Comparison of ENCODE assay signal across 38 cellular contexts in genomic region chr9:98751210-98751609, GRCh38. TPM values are rescaled to one million over a fixed set of nuclear protein-coding genes. Genes with fewer than 3 reads are reported as not detected.
"Had no signal": no experiment of that assay in that cellular context is flagged by ENCODE, and none has a peak within 500 bp of the region (broad histone marks: within the 10 kb centered on the region; RNA-seq: fewer than 3 reads in every experiment).

No MANE protein-coding gene starts in this region.

- H3K27me3 Mint-ChIP-seq: activated CD4-positive, alpha-beta memory T cell treated with anti-CD3 and anti-CD28 coated beads, Interleukin-2, amount 10 ng/mL, durations not matched to agents 7 days and 5 days; activated CD4-positive, alpha-beta T cell treated with anti-CD3 and anti-CD28 coated beads for 36 hours; activated CD4-positive, alpha-beta T cell treated with anti-CD3 and anti-CD28 coated beads, Interleukin-2, amount 10 ng/mL, durations not matched to agents 7 days and 5 days; activated CD8-positive, alpha-beta memory T cell treated with anti-CD3 and anti-CD28 coated beads, Interleukin-2, amount 10 ng/mL, durations not matched to agents 7 days and 5 days; activated naive CD4-positive, alpha-beta T cell treated with anti-CD3 and anti-CD28 coated beads, Interleukin-2, amount 10 ng/mL, durations not matched to agents 7 days and 5 days; activated naive CD4-positive, alpha-beta T cell treated with anti-CD3 and anti-CD28 coated beads, Interleukin-2, amount 50 U/mL, for 24 hours; activated naive CD8-positive, alpha-beta T cell; activated naive CD8-positive, alpha-beta T cell treated with anti-CD3 and anti-CD28 coated beads, Interleukin-2, amount 10 ng/mL, durations not matched to agents 7 days and 5 days; activated naive CD8-positive, alpha-beta T cell treated with anti-CD3 and anti-CD28 coated beads, Interleukin-2, amount 50 U/mL, for 24 hours; activated T-cell treated with anti-CD3 and anti-CD28 coated beads, Interleukin-2, amount 50 U/mL, for 24 hours; brain; central memory CD8-positive, alpha-beta T cell had no signal

- H3K27ac ChIP-seq: ascending aorta, cardiac muscle cell, WERI-Rb-1 had no signal

- H3K9me3 Mint-ChIP-seq: activated CD4-positive, alpha-beta memory T cell treated with anti-CD3 and anti-CD28 coated beads, Interleukin-2, amount 10 ng/mL, durations not matched to agents 7 days and 5 days; activated CD4-positive, alpha-beta T cell treated with anti-CD3 and anti-CD28 coated beads, Interleukin-2, amount 10 ng/mL, durations not matched to agents 7 days and 5 days; activated naive CD4-positive, alpha-beta T cell treated with anti-CD3 and anti-CD28 coated beads, Interleukin-2, amount 10 ng/mL, durations not matched to agents 7 days and 5 days; activated naive CD4-positive, alpha-beta T cell treated with anti-CD3 and anti-CD28 coated beads, Interleukin-2, amount 50 U/mL, for 24 hours; activated naive CD8-positive, alpha-beta T cell treated with anti-CD3 and anti-CD28 coated beads, Interleukin-2, amount 10 ng/mL, durations not matched to agents 7 days and 5 days; activated naive CD8-positive, alpha-beta T cell treated with anti-CD3 and anti-CD28 coated beads, Interleukin-2, amount 50 U/mL, for 24 hours; activated T-helper 2 cell treated with anti-CD3 and anti-CD28 coated beads, Interferon-gamma antibody, Interleukin-2, Interleukin-4, amounts not matched to agents 10 μg/mL and 5 μg/mL and 100 μg/mL, durations not matched to agents 14 hours and 24 hours and 36 hours; brain; central memory CD8-positive, alpha-beta T cell; T-helper 1 cell treated with Interleukin-12 subunit alpha and Interleukin-12 subunit beta and Interleukin-4 antibody, amounts not matched to agents 30 μg/mL and 1 μg/mL, for 36 hours; T-helper 2 cell treated with Interferon-gamma antibody and Interleukin-4, amounts not matched to agents 5 μg/mL and 100 μg/mL, for 36 hours; WTC11 had no signal

- H3K9me3 ChIP-seq: ascending aorta had no signal

- H3K4me3 Mint-ChIP-seq: activated CD4-positive, alpha-beta memory T cell treated with anti-CD3 and anti-CD28 coated beads, Interleukin-2, amount 10 ng/mL, durations not matched to agents 7 days and 5 days; activated CD4-positive, alpha-beta T cell treated with anti-CD3 and anti-CD28 coated beads for 36 hours; activated CD4-positive, alpha-beta T cell treated with anti-CD3 and anti-CD28 coated beads, Interleukin-2, amount 10 ng/mL, durations not matched to agents 7 days and 5 days; activated CD8-positive, alpha-beta memory T cell treated with anti-CD3 and anti-CD28 coated beads, Interleukin-2, amount 10 ng/mL, durations not matched to agents 7 days and 5 days; activated CD8-positive, alpha-beta T cell treated with anti-CD3 and anti-CD28 coated beads, Interleukin-2, amount 10 ng/mL, durations not matched to agents 7 days and 5 days; activated naive CD4-positive, alpha-beta T cell treated with anti-CD3 and anti-CD28 coated beads, Interleukin-2, amount 10 ng/mL, durations not matched to agents 7 days and 5 days; activated naive CD4-positive, alpha-beta T cell treated with anti-CD3 and anti-CD28 coated beads, Interleukin-2, amount 50 U/mL, for 24 hours; activated naive CD8-positive, alpha-beta T cell; activated naive CD8-positive, alpha-beta T cell treated with anti-CD3 and anti-CD28 coated beads, Interleukin-2, amount 10 ng/mL, durations not matched to agents 7 days and 5 days; activated naive CD8-positive, alpha-beta T cell treated with anti-CD3 and anti-CD28 coated beads, Interleukin-2, amount 50 U/mL, for 24 hours; activated T-cell treated with anti-CD3 and anti-CD28 coated beads, Interleukin-2, amount 50 U/mL, for 24 hours; brain; central memory CD8-positive, alpha-beta T cell; T-helper 1 cell treated with Interleukin-12 subunit alpha and Interleukin-12 subunit beta and Interleukin-4 antibody, amounts not matched to agents 30 μg/mL and 1 μg/mL, for 36 hours; T-helper 2 cell treated with Interferon-gamma antibody and Interleukin-4, amounts not matched to agents 5 μg/mL and 100 μg/mL, for 36 hours; WTC11 had no signal

- H3K4me1 ChIP-seq: ascending aorta had no signal

- H3K4me3 ChIP-seq: ascending aorta, cardiac muscle cell had no signal

- H3K27ac Mint-ChIP-seq: activated CD4-positive, alpha-beta memory T cell treated with anti-CD3 and anti-CD28 coated beads, Interleukin-2, amount 10 ng/mL, durations not matched to agents 7 days and 5 days; activated CD4-positive, alpha-beta T cell treated with anti-CD3 and anti-CD28 coated beads for 36 hours; activated CD4-positive, alpha-beta T cell treated with anti-CD3 and anti-CD28 coated beads, Interleukin-2, amount 10 ng/mL, durations not matched to agents 7 days and 5 days; activated CD8-positive, alpha-beta memory T cell treated with anti-CD3 and anti-CD28 coated beads, Interleukin-2, amount 10 ng/mL, durations not matched to agents 7 days and 5 days; activated CD8-positive, alpha-beta T cell treated with anti-CD3 and anti-CD28 coated beads, Interleukin-2, amount 10 ng/mL, durations not matched to agents 7 days and 5 days; activated naive CD4-positive, alpha-beta T cell treated with anti-CD3 and anti-CD28 coated beads, Interleukin-2, amount 10 ng/mL, durations not matched to agents 7 days and 5 days; activated naive CD4-positive, alpha-beta T cell treated with anti-CD3 and anti-CD28 coated beads, Interleukin-2, amount 50 U/mL, for 24 hours; activated naive CD8-positive, alpha-beta T cell; activated naive CD8-positive, alpha-beta T cell treated with anti-CD3 and anti-CD28 coated beads, Interleukin-2, amount 10 ng/mL, durations not matched to agents 7 days and 5 days; activated naive CD8-positive, alpha-beta T cell treated with anti-CD3 and anti-CD28 coated beads, Interleukin-2, amount 50 U/mL, for 24 hours; activated T-cell treated with anti-CD3 and anti-CD28 coated beads, Interleukin-2, amount 50 U/mL, for 24 hours; activated T-helper 2 cell treated with anti-CD3 and anti-CD28 coated beads, Interferon-gamma antibody, Interleukin-2, Interleukin-4, amounts not matched to agents 10 μg/mL and 5 μg/mL and 100 μg/mL, durations not matched to agents 14 hours and 24 hours and 36 hours; brain; T-helper 1 cell treated with Interleukin-12 subunit alpha and Interleukin-12 subunit beta and Interleukin-4 antibody, amounts not matched to agents 30 μg/mL and 1 μg/mL, for 36 hours; T-helper 2 cell treated with Interferon-gamma antibody and Interleukin-4, amounts not matched to agents 5 μg/mL and 100 μg/mL, for 36 hours; WTC11 had no signal

- H3K36me3 Mint-ChIP-seq: activated CD8-positive, alpha-beta memory T cell treated with anti-CD3 and anti-CD28 coated beads, Interleukin-2, amount 10 ng/mL, durations not matched to agents 7 days and 5 days; activated naive CD4-positive, alpha-beta T cell treated with anti-CD3 and anti-CD28 coated beads, Interleukin-2, amount 10 ng/mL, durations not matched to agents 7 days and 5 days had no signal

- DNase-seq: activated CD4-positive, alpha-beta memory T cell treated with anti-CD3 and anti-CD28 coated beads, Interleukin-2, amount 10 ng/mL, durations not matched to agents 7 days and 5 days; activated CD4-positive, alpha-beta T cell treated with anti-CD3 and anti-CD28 coated beads for 1 hour; activated CD4-positive, alpha-beta T cell treated with anti-CD3 and anti-CD28 coated beads for 36 hours; activated CD4-positive, alpha-beta T cell treated with anti-CD3 and anti-CD28 coated beads for 48 hours; activated CD4-positive, alpha-beta T cell treated with anti-CD3 and anti-CD28 coated beads, Interleukin-2, amount 10 ng/mL, durations not matched to agents 7 days and 5 days; activated CD4-positive, alpha-beta T cell treated with anti-CD3 and anti-CD28 coated beads, Interleukin-2, amount 50 U/mL, for 48 hours; activated CD4-positive, CD25-positive, alpha-beta regulatory T cell; activated CD8-positive, alpha-beta memory T cell treated with anti-CD3 and anti-CD28 coated beads for 24 hours; activated CD8-positive, alpha-beta memory T cell treated with anti-CD3 and anti-CD28 coated beads, Interleukin-2, amount 10 ng/mL, durations not matched to agents 7 days and 5 days; activated CD8-positive, alpha-beta memory T cell treated with anti-CD3 and anti-CD28 coated beads, Interleukin-2, amount 50 U/mL, for 48 hours; activated CD8-positive, alpha-beta T cell treated with anti-CD3 and anti-CD28 coated beads, Interleukin-2, amount 10 ng/mL, durations not matched to agents 7 days and 5 days; activated effector memory CD4-positive, alpha-beta T cell treated with Interleukin-2 at 50 U/mL for 16 hours; activated gamma-delta T cell; activated naive CD4-positive, alpha-beta T cell treated with anti-CD3 and anti-CD28 coated beads, Interleukin-2, amount 10 ng/mL, durations not matched to agents 7 days and 5 days; activated naive CD4-positive, alpha-beta T cell treated with Interleukin-2 at 50 U/mL for 16 hours; activated naive CD8-positive, alpha-beta T cell treated with anti-CD3 and anti-CD28 coated beads, Interleukin-2, amount 10 ng/mL, durations not matched to agents 7 days and 5 days; activated naive CD8-positive, alpha-beta T cell treated with anti-CD3 and anti-CD28 coated beads, Interleukin-2, amount 50 U/mL, for 24 hours; activated T-cell treated with anti-CD3 and anti-CD28 coated beads, Interleukin-2, amount 50 U/mL, for 24 hours; activated T-cell treated with anti-CD3 and anti-CD28 coated beads, Interleukin-2, amount 50 U/mL, for 48 hours; amygdala; anterior cingulate cortex; caudate nucleus; cerebellar nuclear complex; T-helper 1 cell; T-helper 2 cell; T-helper 9 cell; WERI-Rb-1 had no signal

- H3K4me1 Mint-ChIP-seq: activated CD4-positive, alpha-beta memory T cell treated with anti-CD3 and anti-CD28 coated beads, Interleukin-2, amount 10 ng/mL, durations not matched to agents 7 days and 5 days; activated CD4-positive, alpha-beta T cell treated with anti-CD3 and anti-CD28 coated beads for 36 hours; activated CD4-positive, alpha-beta T cell treated with anti-CD3 and anti-CD28 coated beads, Interleukin-2, amount 10 ng/mL, durations not matched to agents 7 days and 5 days; activated CD8-positive, alpha-beta memory T cell treated with anti-CD3 and anti-CD28 coated beads, Interleukin-2, amount 10 ng/mL, durations not matched to agents 7 days and 5 days; activated naive CD4-positive, alpha-beta T cell treated with anti-CD3 and anti-CD28 coated beads, Interleukin-2, amount 10 ng/mL, durations not matched to agents 7 days and 5 days; activated naive CD4-positive, alpha-beta T cell treated with anti-CD3 and anti-CD28 coated beads, Interleukin-2, amount 50 U/mL, for 24 hours; activated naive CD8-positive, alpha-beta T cell treated with anti-CD3 and anti-CD28 coated beads, Interleukin-2, amount 10 ng/mL, durations not matched to agents 7 days and 5 days; activated naive CD8-positive, alpha-beta T cell treated with anti-CD3 and anti-CD28 coated beads, Interleukin-2, amount 50 U/mL, for 24 hours; brain; central memory CD8-positive, alpha-beta T cell; WTC11 had no signal

- H3K27me3 ChIP-seq: ascending aorta, cardiac muscle cell had no signal

RNA-seq across cellular contexts. Expression of gene GABBR2, which starts 42.5 kb away (rescaled TPM):
- total RNA-seq: activated CD4-positive, alpha-beta memory T cell treated with anti-CD3 and anti-CD28 coated beads, Interleukin-2, amount 10 ng/mL, durations not matched to agents 7 days and 5 days; activated CD4-positive, alpha-beta T cell treated with anti-CD3 and anti-CD28 coated beads for 36 hours; activated CD4-positive, alpha-beta T cell treated with anti-CD3 and anti-CD28 coated beads, Interleukin-2, amount 10 ng/mL, durations not matched to agents 7 days and 5 days; activated CD8-positive, alpha-beta memory T cell treated with anti-CD3 and anti-CD28 coated beads, Interleukin-2, amount 10 ng/mL, durations not matched to agents 7 days and 5 days; activated CD8-positive, alpha-beta T cell treated with anti-CD3 and anti-CD28 coated beads, Interleukin-2, amount 10 ng/mL, durations not matched to agents 7 days and 5 days; activated naive CD8-positive, alpha-beta T cell treated with anti-CD3 and anti-CD28 coated beads, Interleukin-2, amount 10 ng/mL, durations not matched to agents 7 days and 5 days; activated T-helper 2 cell treated with anti-CD3 and anti-CD28 coated beads, Interferon-gamma antibody, Interleukin-2, Interleukin-4, amounts not matched to agents 10 μg/mL and 5 μg/mL and 100 μg/mL, durations not matched to agents 14 hours and 24 hours and 36 hours; ascending aorta; bronchial epithelial cell had no signal
- polyA plus RNA-seq: cardiac muscle cell had no signal
